Comparison of ENCODE assay signal across 15 cellular contexts in genomic region chr5:177519463-177520235, GRCh38. TPM values are rescaled to one million over a fixed set of nuclear protein-coding genes. Genes with fewer than 3 reads are reported as not detected.
DNase-seq lines count a peak whose midpoint lies in the region; ATAC-seq, FAIRE-seq and TF ChIP-seq lines count a peak whose summit lies in the region.
"Had no signal": no experiment of that assay in that cellular context is flagged by ENCODE, and none has a peak within 500 bp of the region (broad histone marks: within the 10 kb centered on the region; RNA-seq: fewer than 3 reads in every experiment).

No MANE protein-coding gene starts in this region.

- H3K27me3 ChIP-seq in CD8-positive, alpha-beta T cell (ENCODE audit: insufficient read depth, low read length): no peaks in the 10 kb centered on the region
- H3K27me3 ChIP-seq in thyroid gland: no peaks in the 10 kb centered on the region
- H3K27me3 ChIP-seq: gastroesophageal sphincter, SJSA1 had no signal

- peaks cover 7% of the 10 kb centered on the region for H3K36me3 ChIP-seq in CD8-positive, alpha-beta T cell (ENCODE audit: insufficient read depth, low read length)
- peaks cover 43 to 48% of the 10 kb centered on the region in 2 donors for H3K36me3 ChIP-seq in thyroid gland

- TF ChIP-seq POLR2A in A549 (IDR thresholded peaks at IDR 0.05; ENCODE audit: low read length) (no peak), thyroid gland (IDR thresholded peaks at IDR 0.05) (no peak)

- POLR2A ChIA-PET in A549 (lab: Yijun Ruan, JAX): no interaction called here
- POLR2A ChIA-PET in CD8-positive, alpha-beta T cell (lab: Charles Lee): interaction anchor here (0.6 kb wide), 1 partner anchor 394 kb away, joined by 3 read pairs; no protein-coding TSS in a partner anchor
- POLR2A ChIA-PET in activated CD8-positive, alpha-beta T cell treated with anti-CD3 and anti-CD28 coated beads for 36 hours (lab: Charles Lee): interaction anchor here (0.9 to 1.8 kb wide), 3 partner anchors 9 to 168 kb away, joined by 3 to 5 read pairs (median 4); partner anchors contain the start of gene LMAN2

- H3K27ac Mint-ChIP-seq in CD8-positive, alpha-beta T cell: peak overlapping the region; percentile 62
- peak overlapping the region; percentile 78 for H3K27ac Mint-ChIP-seq in activated CD8-positive, alpha-beta T cell treated with anti-CD3 and anti-CD28 coated beads for 36 hours
- H3K27ac Mint-ChIP-seq in naive B cell: peak overlapping the region in 5 of 6 donors; percentile 80 to 90 (median 83)

- CTCF ChIA-PET in A549 (lab: Yijun Ruan, JAX): interaction anchor here (1.1 kb wide), 1 partner anchor 29 kb away, joined by 3 read pairs; no protein-coding TSS in a partner anchor
- CTCF ChIA-PET in CD8-positive, alpha-beta T cell (lab: Charles Lee): interaction anchor here (0.8 kb wide), 1 partner anchor 210 kb away, joined by 3 read pairs; no protein-coding TSS in a partner anchor
- CTCF ChIA-PET in activated CD8-positive, alpha-beta T cell treated with anti-CD3 and anti-CD28 coated beads for 36 hours (lab: Charles Lee): interaction anchor here (1.2 kb wide), 1 partner anchor 26 kb away, joined by 3 read pairs; no protein-coding TSS in a partner anchor

- no peaks in the 10 kb centered on the region for H3K27me3 Mint-ChIP-seq in CD8-positive, alpha-beta T cell (ENCODE audit: low read depth)
- H3K27me3 Mint-ChIP-seq in activated CD8-positive, alpha-beta T cell treated with anti-CD3 and anti-CD28 coated beads for 36 hours: no peaks in the 10 kb centered on the region
- H3K27me3 Mint-ChIP-seq in naive B cell: no peaks in the 10 kb centered on the region

- intact Hi-C loops in CD8-positive, alpha-beta T cell (cut with DNase I, micrococcal nuclease): loop anchor here (5.0 kb wide), 2 partner anchors 207 to 512 kb away; partner anchors contain the start of genes MXD3 (in 1 of the 2) and UIMC1 (in 1 of the 2)
- intact Hi-C loops in activated CD8-positive, alpha-beta T cell treated with anti-CD3 and anti-CD28 coated beads for 36 hours (cut with micrococcal nuclease): no loop called here
- intact Hi-C loops in thyroid gland (cut with DNase I): loop anchor here (10.0 kb wide), 1 partner anchor 75 kb away; the partner anchor contains the start of gene TMED9

- 87% methylated on average over 13 of the region's 13 CpGs for WGBS in A549 (ENCODE audit: missing lambda C conversion rate)
- 84 to 86% methylated on average over 13 of the region's 13 CpGs for WGBS in thyroid gland, 2 donors

- peaks cover 19% of the 10 kb centered on the region for H3K4me1 ChIP-seq in A549
- H3K4me1 ChIP-seq in CD8-positive, alpha-beta T cell (ENCODE audit: insufficient read depth, low read length): peaks cover 30% of the 10 kb centered on the region
- peaks cover 9 to 10% of the 10 kb centered on the region in 2 donors for H3K4me1 ChIP-seq in thyroid gland

- H3K4me1 Mint-ChIP-seq in CD8-positive, alpha-beta T cell (ENCODE audit: low read depth): peaks cover 46% of the 10 kb centered on the region
- peaks cover 41% of the 10 kb centered on the region for H3K4me1 Mint-ChIP-seq in activated CD8-positive, alpha-beta T cell treated with anti-CD3 and anti-CD28 coated beads for 36 hours (ENCODE audit: low read depth)
- H3K4me1 Mint-ChIP-seq in naive B cell: peaks cover 34 to 56% (median 53%) of the 10 kb centered on the region in 3 donors

- H3K9me3 ChIP-seq in A549 (no peaks in the 10 kb centered on the region), thyroid gland (no peaks in the 10 kb centered on the region)
- no peaks in the 10 kb centered on the region for H3K9me3 ChIP-seq in CD8-positive, alpha-beta T cell (ENCODE audit: low read length)
- H3K9me3 ChIP-seq: gastroesophageal sphincter, SJSA1 had no signal

- H3K4me3 Mint-ChIP-seq in CD8-positive, alpha-beta T cell: no peak overlapping the region
- H3K4me3 Mint-ChIP-seq in activated CD8-positive, alpha-beta T cell treated with anti-CD3 and anti-CD28 coated beads for 36 hours: peak overlapping the region; percentile 49
- H3K4me3 Mint-ChIP-seq in naive B cell: peak overlapping the region in 6 of 8 donors; percentile 20 to 71 (median 38)

- ATAC-seq in A549: no peak
- no peak for ATAC-seq in CD8-positive, alpha-beta T cell
- ATAC-seq in activated CD8-positive, alpha-beta T cell treated with anti-CD3 and anti-CD28 coated beads for 36 hours: no peak
- ATAC-seq in naive B cell (ENCODE audit: low read depth in 2 of 2): no peak
- no peak for ATAC-seq in GM21825 (IDR thresholded peaks at IDR 0.05; ENCODE audit: unreplicated experiment)
- ATAC-seq: gastroesophageal sphincter had no signal

- TF ChIP-seq RAD21 in A549 (conservative IDR thresholded peaks at IDR 0.05 in 1 of 2, IDR thresholded peaks at IDR 0.05 in 1 of 2): no peak

- no peak for FAIRE-seq in A549 (lab: Jason Lieb, UNC)

- peak overlapping the region; percentile 47; the same call in 2 of the 3 replicates for H3K4me2 ChIP-seq in A549

- no peaks in the 10 kb centered on the region for H3K9me3 Mint-ChIP-seq in CD8-positive, alpha-beta T cell
- no peaks in the 10 kb centered on the region for H3K9me3 Mint-ChIP-seq in activated CD8-positive, alpha-beta T cell treated with anti-CD3 and anti-CD28 coated beads for 36 hours
- no peaks in the 10 kb centered on the region for H3K9me3 Mint-ChIP-seq in naive B cell

- H3K27ac ChIP-seq in A549 (no peak overlapping the region), thyroid gland (no peak overlapping the region)
- no peak overlapping the region for H3K27ac ChIP-seq in CD8-positive, alpha-beta T cell (ENCODE audit: low read depth, low read length)
- H3K27ac ChIP-seq: SJSA1 had no signal

- peaks cover 49% of the 10 kb centered on the region for H3K36me3 Mint-ChIP-seq in CD8-positive, alpha-beta T cell
- H3K36me3 Mint-ChIP-seq in activated CD8-positive, alpha-beta T cell treated with anti-CD3 and anti-CD28 coated beads for 36 hours (ENCODE audit: low read depth): peaks cover 37% of the 10 kb centered on the region
- peaks cover 0 to 8% of the 10 kb centered on the region in 2 donors for H3K36me3 Mint-ChIP-seq in naive B cell

- DNase-seq in A549 (ENCODE audit: low read depth in 1 of 2, low spot score in 1 of 2) (no peak), naive B cell (no peak), cerebellum (ENCODE audit: low spot score) (no peak), NCI-H226 (no peak), thyroid gland (no peak)
- DNase-seq in CD8-positive, alpha-beta T cell: no peak
- DNase-seq in activated CD8-positive, alpha-beta T cell treated with anti-CD3 and anti-CD28 coated beads for 36 hours: no peak
- DNase-seq: activated CD4-positive, CD25-positive, alpha-beta regulatory T cell treated with anti-CD3 and anti-CD28 coated beads, Interleukin-2, amount 50 U/mL, for 72 hours; amniotic stem cell; kidney glomerular epithelial cell; NCI-H1436; NCI-H524 had no signal

- H3K4me3 ChIP-seq in A549 (no peak overlapping the region), thyroid gland (replicated peaks in 1 of 3) (no peak overlapping the region)
- no peak overlapping the region for H3K4me3 ChIP-seq in CD8-positive, alpha-beta T cell (ENCODE audit: low read depth, low read length)
- H3K4me3 ChIP-seq: gastroesophageal sphincter, SJSA1 had no signal

- no peak for TF ChIP-seq EP300 in A549 (IDR thresholded peaks at IDR 0.05)

- no peak for TF ChIP-seq CTCF in A549 (IDR thresholded peaks at IDR 0.05)
- no peak for TF ChIP-seq CTCF in CD8-positive, alpha-beta T cell (IDR thresholded peaks at IDR 0.05)
- TF ChIP-seq CTCF in activated CD8-positive, alpha-beta T cell treated with anti-CD3 and anti-CD28 coated beads for 36 hours (IDR thresholded peaks at IDR 0.05): no peak
- no peak for TF ChIP-seq CTCF in thyroid gland (IDR thresholded peaks at IDR 0.05)

RNA-seq across cellular contexts. Expression of gene DDX41, which starts 2.9 kb away (rescaled TPM):
- 87.7 and 90.7 TPM in 2 replicates for polyA plus RNA-seq in A549 (2011; rRNA removed)
- 180 and 211 TPM in 2 replicates for polyA plus RNA-seq in A549 (2012; cell fraction: cytosol; rRNA removed)
- polyA plus RNA-seq in A549 (2012; cell fraction: nucleus; rRNA removed): 290 and 366 TPM in 2 replicates
- 121 to 177 TPM (median 172 TPM) in 3 replicates for polyA plus RNA-seq in A549 (2017; fragmentation: RNase III; extraction: RNeasy Plus Mini Kit Qiagen cat#74134 plus additional on column Dnase treatment)
- 65.9 and 74.8 TPM in 2 replicates for polyA minus RNA-seq in A549 (2011; rRNA and poly(A)+ RNA removed)
- total RNA-seq in CD8-positive, alpha-beta T cell: 10 to 100 TPM; 66.8 to 71.0 TPM
- total RNA-seq in activated CD8-positive, alpha-beta T cell treated with anti-CD3 and anti-CD28 coated beads for 36 hours: 100 to 1,000 TPM; 226 to 228 TPM
- 10 to 100 TPM; 25.8 to 72.8 (median 43.0) TPM for polyA plus RNA-seq in naive B cell (ENCODE audit: low read depth in 6 of 6)
- 50.5 TPM for total RNA-seq in cerebellum
- 100 to 1,000 TPM; 119 to 170 (median 145) TPM for total RNA-seq in thyroid gland

RNA-seq across cellular contexts. Expression of gene DOK3, which starts 10.0 kb away (rescaled TPM):
- polyA plus RNA-seq in A549 (2011; rRNA removed) (1.3 and 1.8 TPM in 2 replicates), A549 (2017; fragmentation: RNase III; extraction: RNeasy Plus Mini Kit Qiagen cat#74134 plus additional on column Dnase treatment) (7.1 to 9.1 TPM (median 7.4 TPM) in 3 replicates), naive B cell (ENCODE audit: low read depth in 6 of 6) (10 to 100 TPM; 12.7 to 47.7 (median 38.1) TPM)
- 2.9 and 4.2 TPM in 2 replicates for polyA plus RNA-seq in A549 (2012; cell fraction: cytosol; rRNA removed)
- polyA plus RNA-seq in A549 (2012; cell fraction: nucleus; rRNA removed): 26.3 and 29.7 TPM in 2 replicates
- polyA minus RNA-seq in A549 (2011; rRNA and poly(A)+ RNA removed): 0.54 and 2.0 TPM in 2 replicates
- total RNA-seq in CD8-positive, alpha-beta T cell: 1 to 10 TPM; 1.1 to 1.2 TPM
- 1 to 10 TPM; 7.4 to 8.0 TPM for total RNA-seq in activated CD8-positive, alpha-beta T cell treated with anti-CD3 and anti-CD28 coated beads for 36 hours
- total RNA-seq in cerebellum (6.4 TPM), thyroid gland (1 to 10 TPM; 2.0 to 5.9 (median 3.5) TPM)

RNA-seq across cellular contexts. Expression of gene PDLIM7, which starts 22.2 kb away (rescaled TPM):
- 26.1 and 30.7 TPM in 2 replicates for polyA plus RNA-seq in A549 (2011; rRNA removed)
- 91.5 and 139 TPM in 2 replicates for polyA plus RNA-seq in A549 (2012; cell fraction: cytosol; rRNA removed)
- 252 and 329 TPM in 2 replicates for polyA plus RNA-seq in A549 (2012; cell fraction: nucleus; rRNA removed)
- polyA plus RNA-seq in A549 (2017; fragmentation: RNase III; extraction: RNeasy Plus Mini Kit Qiagen cat#74134 plus additional on column Dnase treatment): 120 to 141 TPM (median 124 TPM) in 3 replicates
- polyA minus RNA-seq in A549 (2011; rRNA and poly(A)+ RNA removed): 22.0 and 27.9 TPM in 2 replicates
- 1 to 10 TPM; 6.6 to 7.1 TPM for total RNA-seq in CD8-positive, alpha-beta T cell
- 10 to 100 TPM; 68.4 to 73.0 TPM for total RNA-seq in activated CD8-positive, alpha-beta T cell treated with anti-CD3 and anti-CD28 coated beads for 36 hours
- 1 to 10 TPM; 1.5 to 6.0 (median 3.9) TPM for polyA plus RNA-seq in naive B cell (ENCODE audit: low read depth in 6 of 6)
- total RNA-seq in cerebellum: 10.4 TPM
- 10 to 100 TPM; 23.2 to 52.4 (median 34.8) TPM for total RNA-seq in thyroid gland

RNA-seq across cellular contexts. Expression of gene FAM193B, which starts 34.7 kb away (rescaled TPM):
- polyA plus RNA-seq in A549 (2011; rRNA removed) (19.4 and 23.0 TPM in 2 replicates), A549 (2017; fragmentation: RNase III; extraction: RNeasy Plus Mini Kit Qiagen cat#74134 plus additional on column Dnase treatment) (24.9 to 31.9 TPM (median 28.9 TPM) in 3 replicates), naive B cell (ENCODE audit: low read depth in 6 of 6) (1 to 10 TPM; 2.9 to 6.8 (median 4.6) TPM)
- polyA plus RNA-seq in A549 (2012; cell fraction: cytosol; rRNA removed): 29.5 and 29.6 TPM in 2 replicates
- polyA plus RNA-seq in A549 (2012; cell fraction: nucleus; rRNA removed): 184 and 207 TPM in 2 replicates
- 10.5 and 18.4 TPM in 2 replicates for polyA minus RNA-seq in A549 (2011; rRNA and poly(A)+ RNA removed)
- 100 to 1,000 TPM; 136 to 141 TPM for total RNA-seq in CD8-positive, alpha-beta T cell
- total RNA-seq in activated CD8-positive, alpha-beta T cell treated with anti-CD3 and anti-CD28 coated beads for 36 hours: 10 to 100 TPM; 71.4 to 76.7 TPM
- total RNA-seq in cerebellum (35.9 TPM), thyroid gland (10 to 100 TPM; 38.0 to 54.7 (median 46.6) TPM)

RNA-seq across cellular contexts. Expression of gene DBN1, which starts 46.2 kb away (rescaled TPM):
- polyA plus RNA-seq in A549 (2011; rRNA removed) (32.6 and 47.7 TPM in 2 replicates), A549 (2017; fragmentation: RNase III; extraction: RNeasy Plus Mini Kit Qiagen cat#74134 plus additional on column Dnase treatment) (92.4 to 118 TPM (median 107 TPM) in 3 replicates), naive B cell (ENCODE audit: low read depth in 6 of 6) (1 to 10 TPM in 1 of 6 donors, under 1 TPM in 3, not detected in 2; 0.31 to 1.9 (median 0.65) TPM)
- 33.1 and 34.4 TPM in 2 replicates for polyA plus RNA-seq in A549 (2012; cell fraction: cytosol; rRNA removed)
- 374 and 488 TPM in 2 replicates for polyA plus RNA-seq in A549 (2012; cell fraction: nucleus; rRNA removed)
- 50.2 and 52.4 TPM in 2 replicates for polyA minus RNA-seq in A549 (2011; rRNA and poly(A)+ RNA removed)
- 10 to 100 TPM; 16.2 to 19.9 TPM for total RNA-seq in CD8-positive, alpha-beta T cell
- total RNA-seq in activated CD8-positive, alpha-beta T cell treated with anti-CD3 and anti-CD28 coated beads for 36 hours: 100 to 1,000 TPM; 101 to 105 TPM
- total RNA-seq in cerebellum (139 TPM), thyroid gland (10 to 100 TPM; 61.4 to 98.8 (median 68.0) TPM)
